Comparison of ENCODE assay signal across 22 cellular contexts in the genomic region with DNA sequence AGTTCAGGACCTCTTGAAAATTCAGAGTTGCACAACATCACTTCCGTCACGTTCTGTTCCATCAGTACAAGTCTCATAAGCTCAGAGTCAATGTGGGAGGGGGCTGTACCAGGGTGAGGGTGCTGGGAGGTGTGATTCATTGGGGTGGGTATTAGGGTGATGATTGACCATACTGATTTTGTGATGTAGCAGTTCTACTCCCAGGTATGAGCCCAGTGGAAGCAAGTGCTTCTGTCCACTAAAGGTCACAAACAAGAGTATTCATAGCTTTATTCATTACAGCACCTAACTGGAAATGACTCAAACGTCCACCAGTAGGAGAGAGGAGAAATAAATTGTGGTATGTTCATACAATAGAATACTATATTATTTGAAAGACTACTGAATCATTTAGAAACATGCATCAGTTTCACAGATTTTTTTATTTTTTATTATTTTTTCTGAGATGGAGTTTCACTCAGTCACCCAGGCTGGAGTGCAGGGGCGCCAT. TPM values are rescaled to one million over a fixed set of nuclear protein-coding genes. Genes with fewer than 3 reads are reported as not detected.
DNase-seq lines count a peak whose midpoint lies in the region; ATAC-seq and TF ChIP-seq lines count a peak whose summit lies in the region.
"Had no signal": no experiment of that assay in that cellular context is flagged by ENCODE, and none has a peak within 500 bp of the region (broad histone marks: within the 10 kb centered on the region; RNA-seq: fewer than 3 reads in every experiment).

No MANE protein-coding gene starts in this region.

- no peaks in the 10 kb centered on the region for H3K27me3 ChIP-seq in adrenal gland
- H3K27me3 ChIP-seq: body of pancreas, foreskin keratinocyte, MG63, ovary, right lobe of liver had no signal

- H3K36me3 ChIP-seq in adrenal gland (replicated peaks in 1 of 2): peaks cover 0 to 61% of the 10 kb centered on the region in 2 donors
- H3K36me3 ChIP-seq: ovary had no signal

- POLR2A ChIA-PET in activated CD8-positive, alpha-beta T cell treated with anti-CD3 and anti-CD28 coated beads, Interleukin-2, amount 10 ng/mL, durations not matched to agents 7 days and 5 days (lab: Charles Lee): interaction anchor here (2.1 kb wide), 1 partner anchor 10 kb away, joined by 6 read pairs; no protein-coding TSS in a partner anchor

- intact Hi-C loops in adrenal gland (cut with DNase I): no loop called here

- no peaks in the 10 kb centered on the region for H3K9me3 ChIP-seq in adrenal gland (replicated peaks in 1 of 3)
- H3K9me3 ChIP-seq: body of pancreas, MG63, ovary, right lobe of liver, thoracic aorta had no signal

- peak overlapping the region; percentile 84 for H3K27ac Mint-ChIP-seq in activated CD8-positive, alpha-beta T cell treated with anti-CD3 and anti-CD28 coated beads, Interleukin-2, amount 10 ng/mL, durations not matched to agents 7 days and 5 days
- H3K27ac Mint-ChIP-seq in immature natural killer cell: peak overlapping the region; percentile 87 to 96 (median 90)

- H3K9me3 Mint-ChIP-seq in activated CD8-positive, alpha-beta T cell treated with anti-CD3 and anti-CD28 coated beads, Interleukin-2, amount 10 ng/mL, durations not matched to agents 7 days and 5 days (ENCODE audit: insufficient read depth): peaks cover 4% of the 10 kb centered on the region
- H3K9me3 Mint-ChIP-seq in immature natural killer cell: peaks cover 0 to 7% (median 0%) of the 10 kb centered on the region in 6 donors

- no peak overlapping the region for H3K27ac ChIP-seq in adrenal gland
- H3K27ac ChIP-seq: body of pancreas, foreskin keratinocyte, ovary, right lobe of liver, SK-N-MC, thoracic aorta, WERI-Rb-1 had no signal

- H3K4me1 ChIP-seq in adrenal gland (replicated peaks in 1 of 2): no peaks in the 10 kb centered on the region
- H3K4me1 ChIP-seq: body of pancreas, foreskin keratinocyte, right lobe of liver had no signal

- DNase-seq in stimulated activated naive CD4-positive, alpha-beta T cell treated with Interleukin-2 at 50 U/mL for 16 hours (lab: John Stamatoyannopoulos, UW): peak; percentile 3
- DNase-seq in stimulated activated naive CD4-positive, alpha-beta T cell (lab: John Stamatoyannopoulos, UW): no peak
- DNase-seq in activated CD8-positive, alpha-beta T cell treated with anti-CD3 and anti-CD28 coated beads, Interleukin-2, amount 10 ng/mL, durations not matched to agents 7 days and 5 days: no peak
- DNase-seq in immature natural killer cell (no peak), adrenal gland (no peak), 8988T (no peak), OCI-M1 (lab: John Stamatoyannopoulos, UW) (no peak)
- DNase-seq: body of pancreas; foreskin keratinocyte; GDM1; HCEC 1CT; mesendoderm; MG63; NCI-H1436 treated with DMSO at 0.1 percent for 48 hours; NCI-H510A treated with DMSO at 0.1 percent for 48 hours; ovary; right lobe of liver; stimulated activated CD8-positive, alpha-beta memory T cell treated with anti-CD3 and anti-CD28 coated beads, Interleukin-4, amount 100 ng/mL, for 48 hours; WERI-Rb-1 had no signal

- CTCF ChIA-PET in activated CD8-positive, alpha-beta T cell treated with anti-CD3 and anti-CD28 coated beads, Interleukin-2, amount 10 ng/mL, durations not matched to agents 7 days and 5 days (lab: Charles Lee): interaction anchor here (0.8 to 1.2 kb wide), 3 partner anchors 10 to 56 kb away, joined by 3 read pairs; no protein-coding TSS in a partner anchor

- H3K36me3 Mint-ChIP-seq in activated CD8-positive, alpha-beta T cell treated with anti-CD3 and anti-CD28 coated beads, Interleukin-2, amount 10 ng/mL, durations not matched to agents 7 days and 5 days (ENCODE audit: low read depth): peaks cover 71% of the 10 kb centered on the region
- H3K36me3 Mint-ChIP-seq in immature natural killer cell: peaks cover 31 to 67% (median 45%) of the 10 kb centered on the region in 3 donors

- no peak overlapping the region for H3K4me3 ChIP-seq in adrenal gland
- H3K4me3 ChIP-seq: body of pancreas, MG63, ovary, right lobe of liver, SK-N-MC, thoracic aorta had no signal

- no peak for TF ChIP-seq CTCF in adrenal gland (IDR thresholded peaks at IDR 0.05)

- WGBS in adrenal gland, 4 donors: 82 to 92% (median 88%) methylated on average over 4 of the region's 4 CpGs

- peaks cover 36% of the 10 kb centered on the region for H3K4me1 Mint-ChIP-seq in activated CD8-positive, alpha-beta T cell treated with anti-CD3 and anti-CD28 coated beads, Interleukin-2, amount 10 ng/mL, durations not matched to agents 7 days and 5 days (ENCODE audit: low read depth)
- H3K4me1 Mint-ChIP-seq in immature natural killer cell: peaks cover 58 to 74% of the 10 kb centered on the region in 2 donors

- TF ChIP-seq POLR2A in adrenal gland (IDR thresholded peaks at IDR 0.05): no peak

- H3K4me3 Mint-ChIP-seq in activated CD8-positive, alpha-beta T cell treated with anti-CD3 and anti-CD28 coated beads, Interleukin-2, amount 10 ng/mL, durations not matched to agents 7 days and 5 days: no peak overlapping the region
- peak overlapping the region; percentile 77 to 86 (median 85) for H3K4me3 Mint-ChIP-seq in immature natural killer cell

- ATAC-seq in activated CD8-positive, alpha-beta T cell treated with anti-CD3 and anti-CD28 coated beads, Interleukin-2, amount 10 ng/mL, durations not matched to agents 7 days and 5 days: no peak
- no peak for ATAC-seq in HG02759 (IDR thresholded peaks at IDR 0.05; ENCODE audit: unreplicated experiment)
- ATAC-seq: body of pancreas, foreskin keratinocyte, right lobe of liver had no signal

- no peaks in the 10 kb centered on the region for H3K27me3 Mint-ChIP-seq in activated CD8-positive, alpha-beta T cell treated with anti-CD3 and anti-CD28 coated beads, Interleukin-2, amount 10 ng/mL, durations not matched to agents 7 days and 5 days (ENCODE audit: low read depth)
- H3K27me3 Mint-ChIP-seq in immature natural killer cell (ENCODE audit: low read depth in 3 of 3): peaks cover 0 to 10% (median 4%) of the 10 kb centered on the region in 3 donors

RNA-seq across cellular contexts. Expression of gene UPF3A, which starts 12.1 kb away (rescaled TPM):
- 10 to 100 TPM; 53.3 to 58.8 TPM for total RNA-seq in activated CD8-positive, alpha-beta T cell treated with anti-CD3 and anti-CD28 coated beads, Interleukin-2, amount 10 ng/mL, durations not matched to agents 7 days and 5 days
- polyA plus RNA-seq in immature natural killer cell: 10 to 100 TPM in 2 of 3 donors, 1 to 10 TPM in 1; 8.9 to 35.5 (median 23.9) TPM
- total RNA-seq in adrenal gland: 10 to 100 TPM; 27.5 to 46.8 (median 37.7) TPM
- polyA plus RNA-seq in adrenal gland: 100 to 1,000 TPM in 1 of 3 donors, 10 to 100 TPM in 2; 47.5 to 130 (median 78.6) TPM

RNA-seq across cellular contexts. Expression of gene CDC16, which starts 34.6 kb away (rescaled TPM):
- total RNA-seq in activated CD8-positive, alpha-beta T cell treated with anti-CD3 and anti-CD28 coated beads, Interleukin-2, amount 10 ng/mL, durations not matched to agents 7 days and 5 days: 10 to 100 TPM; 71.4 to 74.7 TPM
- polyA plus RNA-seq in immature natural killer cell (10 to 100 TPM; 16.0 to 33.1 (median 30.1) TPM), adrenal gland (100 to 1,000 TPM in 1 of 3 donors, 10 to 100 TPM in 2; 82.5 to 162 (median 93.9) TPM)
- total RNA-seq in adrenal gland: 10 to 100 TPM; 29.2 to 61.5 (median 42.5) TPM

RNA-seq across cellular contexts. Expression of gene CHAMP1, which starts 45.0 kb away (rescaled TPM):
- total RNA-seq in activated CD8-positive, alpha-beta T cell treated with anti-CD3 and anti-CD28 coated beads, Interleukin-2, amount 10 ng/mL, durations not matched to agents 7 days and 5 days: 10 to 100 TPM; 31.6 to 33.3 TPM
- 10 to 100 TPM in 1 of 3 donors, 1 to 10 TPM in 2; 1.8 to 10.2 (median 5.0) TPM for polyA plus RNA-seq in immature natural killer cell
- 10 to 100 TPM in 7 of 8 donors, 1 to 10 TPM in 1; 7.4 to 23.9 (median 19.8) TPM for total RNA-seq in adrenal gland
- polyA plus RNA-seq in adrenal gland: 10 to 100 TPM in 1 of 3 donors, 1 to 10 TPM in 2; 3.8 to 22.8 (median 4.2) TPM
